18 cellular contexts compared by ENCODE assay signal in genomic region chr5:32446660-32447059, GRCh38. TPM values are rescaled to one million over a fixed set of nuclear protein-coding genes. Genes with fewer than 3 reads are reported as not detected.
DNase-seq lines count a peak whose midpoint lies in the region; ATAC-seq and TF ChIP-seq lines count a peak whose summit lies in the region.
"Had no signal": no experiment of that assay in that cellular context is flagged by ENCODE, and none has a peak within 500 bp of the region (broad histone marks: within the 10 kb centered on the region; RNA-seq: fewer than 3 reads in every experiment).

No MANE protein-coding gene starts in this region.

- peak overlapping the region; percentile 44 for H3K4me2 ChIP-seq in OCI-LY3 (ENCODE audit: low read length)
- H3K4me2 ChIP-seq: smooth muscle cell had no signal

- ATAC-seq in HG03135 (IDR thresholded peaks at IDR 0.05; ENCODE audit: unreplicated experiment): no peak
- ATAC-seq: CD8-positive, alpha-beta T cell; Panc1 had no signal

- intact Hi-C loops in stomach (cut with DNase I; ENCODE audit: low total_unique reads): no loop called here

- no peak for TF ChIP-seq POLR2A in stomach (IDR thresholded peaks at IDR 0.05)

- TF ChIP-seq CTCF in OCI-LY3 (IDR thresholded peaks at IDR 0.05; ENCODE audit: low read depth, low read length): no peak
- no peak for TF ChIP-seq CTCF in stomach (IDR thresholded peaks at IDR 0.05)

- H3K4me1 ChIP-seq in OCI-LY3 (ENCODE audit: low read length): peaks cover 26% of the 10 kb centered on the region
- H3K4me1 ChIP-seq in esophagus (ENCODE audit: control insufficient read depth in 2 of 2, insufficient read depth in 2 of 2, low read length in 1 of 2): peaks cover 2 to 8% of the 10 kb centered on the region in 2 donors
- peaks cover 23 to 36% (median 25%) of the 10 kb centered on the region in 4 donors for H3K4me1 ChIP-seq in stomach

- no peak overlapping the region for H2AFZ ChIP-seq in OCI-LY3 (ENCODE audit: low read depth, low read length)

- no peak overlapping the region for H3K27ac ChIP-seq in OCI-LY3 (ENCODE audit: low read length)
- H3K27ac ChIP-seq in esophagus (ENCODE audit: low read depth in 2 of 2, low read length in 1 of 2): peak overlapping the region; percentile 66 to 73
- peak overlapping the region in 1 of 5 donors; percentile 68 for H3K27ac ChIP-seq in stomach
- H3K27ac ChIP-seq: neutrophil had no signal

- H3K36me3 ChIP-seq in OCI-LY3 (replicated peaks; ENCODE audit: low read depth, low read length) (no peaks in the 10 kb centered on the region), esophagus (ENCODE audit: control insufficient read depth in 2 of 2, insufficient read depth in 2 of 2, low read length in 1 of 2) (no peaks in the 10 kb centered on the region), stomach (no peaks in the 10 kb centered on the region)
- H3K36me3 ChIP-seq: neutrophil had no signal

- H3K9me3 ChIP-seq in OCI-LY3 (ENCODE audit: insufficient read depth, low read length): no peaks in the 10 kb centered on the region
- H3K9me3 ChIP-seq in esophagus (ENCODE audit: control insufficient read depth in 2 of 2, insufficient read depth in 1 of 2, low read depth in 1 of 2, low read length in 1 of 2): no peaks in the 10 kb centered on the region
- H3K9me3 ChIP-seq in stomach: no peaks in the 10 kb centered on the region
- H3K9me3 ChIP-seq: neutrophil had no signal

- no peaks in the 10 kb centered on the region; the same call in 1 of the 2 replicates for H3K27me3 ChIP-seq in OCI-LY3 (ENCODE audit: low read depth, low read length)
- H3K27me3 ChIP-seq in esophagus (ENCODE audit: control insufficient read depth in 1 of 2, insufficient read depth in 2 of 2, low read length in 2 of 2): no peaks in the 10 kb centered on the region
- no peaks in the 10 kb centered on the region for H3K27me3 ChIP-seq in stomach

- peaks cover 28% of the 10 kb centered on the region for H3K79me2 ChIP-seq in OCI-LY3 (ENCODE audit: low read length)

- 54 to 57% methylated on average over 5 of the region's 5 CpGs for WGBS in esophagus, 2 donors
- 32 to 58% (median 44%) methylated on average over 5 of the region's 5 CpGs for WGBS in stomach, 5 donors

- H3K9ac ChIP-seq in OCI-LY3 (ENCODE audit: low read length): no peak overlapping the region

- no peak for TF ChIP-seq EP300 in stomach (IDR thresholded peaks at IDR 0.05)

- DNase-seq in SIG-M5 treated with dmso at 0.1 percent for 504 hours (lab: John Stamatoyannopoulos, UW; ENCODE audit: unreplicated experiment): peak; percentile 46
- DNase-seq in SIG-M5 (lab: John Stamatoyannopoulos, UW): no peak
- DNase-seq in stomach: peak; percentile 43
- no peak for DNase-seq in cortex of kidney (lab: John Stamatoyannopoulos, UW)
- DNase-seq in superior temporal gyrus (ENCODE audit: extremely low spot score): no peak
- DNase-seq: 8988T; activated CD4-positive, alpha-beta T cell treated with anti-CD3 and anti-CD28 coated beads for 48 hours; activated T-cell treated with anti-CD3 and anti-CD28 coated beads, Interleukin-2, amount 50 U/mL, for 1 hour; CD8-positive, alpha-beta T cell; NCI-H1105; NCI-H226; SW 1271 had no signal

- peaks cover 16% of the 10 kb centered on the region for H4K20me1 ChIP-seq in OCI-LY3 (ENCODE audit: insufficient read depth, low read length)

- no peak overlapping the region for H3K4me3 ChIP-seq in OCI-LY3 (ENCODE audit: low read length)
- H3K4me3 ChIP-seq in esophagus (ENCODE audit: low read depth in 1 of 2, low read length in 2 of 2): no peak overlapping the region
- no peak overlapping the region for H3K4me3 ChIP-seq in stomach
- H3K4me3 ChIP-seq: smooth muscle cell had no signal

RNA-seq across cellular contexts. Expression of gene ZFR, which starts 2.1 kb away (rescaled TPM):
- polyA plus RNA-seq in esophagus (10 to 100 TPM; 21.8 to 21.9 TPM), stomach (10 to 100 TPM; 21.8 to 30.4 (median 25.3) TPM)
- total RNA-seq in stomach: 100 to 1,000 TPM in 1 of 5 donors, 10 to 100 TPM in 4; 24.3 to 110 (median 75.1) TPM

Comparison
In these comparisons a context has a peak if more than half of its experiments do, and no peak if none do; other contexts are left out.
1. DNase-seq: peak in SIG-M5 treated with dmso at 0.1 percent for 504 hours (single experiment) and stomach (single experiment); none in SIG-M5 (single experiment), cortex of kidney (single experiment) and superior temporal gyrus (single experiment).